ENCODE assay signal across 11 cellular contexts in the genomic region with DNA sequence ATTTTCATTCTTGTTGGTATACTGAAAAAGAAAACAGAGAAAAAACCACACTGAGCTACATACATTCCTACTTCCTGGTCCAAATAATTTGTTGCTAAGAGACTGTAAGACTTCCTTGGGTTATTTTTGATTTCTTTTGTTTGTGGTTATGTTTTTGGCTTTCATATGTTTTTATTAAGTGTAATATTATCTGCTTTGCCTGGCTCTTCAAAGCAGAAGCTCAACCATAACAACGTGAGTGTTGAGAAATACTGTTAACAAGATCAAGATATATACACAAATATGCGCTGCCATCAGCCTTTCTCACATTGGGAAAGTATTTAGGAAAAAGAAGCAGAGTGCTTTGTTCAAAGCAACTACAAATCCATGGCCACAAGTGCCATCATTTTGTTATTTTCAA.
DNase-seq lines count a peak whose midpoint lies in the region; ATAC-seq, FAIRE-seq and TF ChIP-seq lines count a peak whose summit lies in the region.
"Had no signal": no experiment of that assay in that cellular context is flagged by ENCODE, and none has a peak within 500 bp of the region (broad histone marks: within the 10 kb centered on the region; RNA-seq: fewer than 3 reads in every experiment).

No MANE protein-coding gene starts in this region.

- H3K4me3 ChIP-seq in BJ (ENCODE audit: low read depth, low read length): no peak overlapping the region
- H3K4me3 ChIP-seq: cardiac muscle cell had no signal

- CTCF ChIA-PET in BJ (lab: Yijun Ruan, JAX): interaction anchor here (0.6 kb wide), 1 partner anchor 794 kb away, joined by 3 read pairs; no protein-coding TSS in a partner anchor

- FAIRE-seq in GM18507 (lab: Jason Lieb, UNC): peak; percentile 56

- DNase-seq in BJ (ENCODE audit: low read depth) (peak; percentile 53), GM18507 (ENCODE audit: extremely low spot score, insufficient read length, low read depth) (no peak), astrocyte of the hippocampus (ENCODE audit: low read depth, low spot score) (peak; percentile 26), myocyte (ENCODE audit: low read depth) (peak; percentile 66), SK-N-DZ (ENCODE audit: low spot score) (no peak), T1000 (lab: John Stamatoyannopoulos, UW) (no peak)
- DNase-seq: NCI-H1092 treated with DMSO at 0.1 percent for 48 hours, NCI-H748 treated with DMSO at 0.1 percent for 48 hours, SW 1271 had no signal

- H3K36me3 ChIP-seq in BJ (ENCODE audit: control insufficient read depth, insufficient read depth, low read length): no peaks in the 10 kb centered on the region
- H3K36me3 ChIP-seq: cardiac muscle cell had no signal

- ATAC-seq in HG02852 (IDR thresholded peaks at IDR 0.05; ENCODE audit: unreplicated experiment): no peak

- H3K27me3 ChIP-seq in BJ (ENCODE audit: control insufficient read depth, insufficient read depth, low read length): no peaks in the 10 kb centered on the region
- H3K27me3 ChIP-seq: cardiac muscle cell had no signal

- POLR2A ChIA-PET in BJ (lab: Charles Lee): no interaction called here

- no peak for TF ChIP-seq CTCF in BJ (IDR thresholded peaks at IDR 0.05; ENCODE audit: insufficient read depth, low read depth, low read length)

Comparison
In these comparisons a context has a peak if more than half of its experiments do, and no peak if none do; other contexts are left out.
1. DNase-seq: peak in BJ (single experiment), astrocyte of the hippocampus (single experiment) and myocyte (single experiment); none in GM18507 (single experiment), SK-N-DZ (single experiment) and T1000 (single experiment).